ENCODE assay signal across 2 cellular contexts in the genomic region with DNA sequence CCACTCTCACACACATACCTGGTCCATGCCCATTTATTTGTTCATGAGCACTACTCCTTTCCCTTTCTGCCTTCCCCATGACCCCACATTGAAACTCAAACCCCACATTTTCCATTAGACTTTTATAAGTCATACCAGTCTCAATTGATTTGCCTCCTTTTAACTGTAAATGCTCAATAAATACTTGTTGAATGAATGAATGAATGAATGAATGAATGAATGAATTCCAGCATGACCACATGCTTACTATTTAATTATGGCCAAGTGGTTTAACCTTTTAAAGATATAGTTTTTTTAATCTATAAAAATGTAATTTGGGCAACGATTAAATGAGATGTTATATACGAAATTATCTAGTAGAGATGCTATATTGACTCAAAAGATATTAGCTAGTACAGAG.
TF ChIP-seq lines count a peak whose summit lies in the region.

No MANE protein-coding gene starts in this region.

TF ChIP-seq in GM23338, 12 proteins besides CTCF, POLR2A, EP300 and RAD21 (continued from another document):
- TF ChIP-seq, protein P1, sequence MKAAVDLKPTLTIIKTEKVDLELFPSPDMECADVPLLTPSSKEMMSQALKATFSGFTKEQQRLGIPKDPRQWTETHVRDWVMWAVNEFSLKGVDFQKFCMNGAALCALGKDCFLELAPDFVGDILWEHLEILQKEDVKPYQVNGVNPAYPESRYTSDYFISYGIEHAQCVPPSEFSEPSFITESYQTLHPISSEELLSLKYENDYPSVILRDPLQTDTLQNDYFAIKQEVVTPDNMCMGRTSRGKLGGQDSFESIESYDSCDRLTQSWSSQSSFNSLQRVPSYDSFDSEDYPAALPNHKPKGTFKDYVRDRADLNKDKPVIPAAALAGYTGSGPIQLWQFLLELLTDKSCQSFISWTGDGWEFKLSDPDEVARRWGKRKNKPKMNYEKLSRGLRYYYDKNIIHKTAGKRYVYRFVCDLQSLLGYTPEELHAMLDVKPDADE (IDR thresholded peaks at IDR 0.05): no peak
- no peak for TF ChIP-seq EZH2 (IDR thresholded peaks at IDR 0.05; ENCODE audit: low read depth, unreplicated experiment)
- TF ChIP-seq STAT1 (IDR thresholded peaks at IDR 0.05; ENCODE audit: unreplicated experiment): no peak
- TF ChIP-seq ZNF114 (CRISPR knock-in tag; IDR thresholded peaks at IDR 0.05): no peak
- TF ChIP-seq ZNF331 (CRISPR knock-in tag; IDR thresholded peaks at IDR 0.05; ENCODE audit: low read depth): no peak
- no peak for TF ChIP-seq EZH2phosphoT487 (IDR thresholded peaks at IDR 0.05; ENCODE audit: unreplicated experiment)

TF ChIP-seq in WTC11, 78 proteins besides CTCF, POLR2A, EP300 and RAD21:
- TF ChIP-seq, protein P2, sequence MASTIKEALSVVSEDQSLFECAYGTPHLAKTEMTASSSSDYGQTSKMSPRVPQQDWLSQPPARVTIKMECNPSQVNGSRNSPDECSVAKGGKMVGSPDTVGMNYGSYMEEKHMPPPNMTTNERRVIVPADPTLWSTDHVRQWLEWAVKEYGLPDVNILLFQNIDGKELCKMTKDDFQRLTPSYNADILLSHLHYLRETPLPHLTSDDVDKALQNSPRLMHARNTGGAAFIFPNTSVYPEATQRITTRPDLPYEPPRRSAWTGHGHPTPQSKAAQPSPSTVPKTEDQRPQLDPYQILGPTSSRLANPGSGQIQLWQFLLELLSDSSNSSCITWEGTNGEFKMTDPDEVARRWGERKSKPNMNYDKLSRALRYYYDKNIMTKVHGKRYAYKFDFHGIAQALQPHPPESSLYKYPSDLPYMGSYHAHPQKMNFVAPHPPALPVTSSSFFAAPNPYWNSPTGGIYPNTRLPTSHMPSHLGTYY (CRISPR knock-in tag; IDR thresholded peaks at IDR 0.05): no peak
- no peak for TF ChIP-seq MXD4 (CRISPR knock-in tag; IDR thresholded peaks at IDR 0.05; ENCODE audit: borderline replicate concordance)
- no peak for TF ChIP-seq SP1 (CRISPR knock-in tag; conservative IDR thresholded peaks at IDR 0.05)
- TF ChIP-seq, protein P3, sequence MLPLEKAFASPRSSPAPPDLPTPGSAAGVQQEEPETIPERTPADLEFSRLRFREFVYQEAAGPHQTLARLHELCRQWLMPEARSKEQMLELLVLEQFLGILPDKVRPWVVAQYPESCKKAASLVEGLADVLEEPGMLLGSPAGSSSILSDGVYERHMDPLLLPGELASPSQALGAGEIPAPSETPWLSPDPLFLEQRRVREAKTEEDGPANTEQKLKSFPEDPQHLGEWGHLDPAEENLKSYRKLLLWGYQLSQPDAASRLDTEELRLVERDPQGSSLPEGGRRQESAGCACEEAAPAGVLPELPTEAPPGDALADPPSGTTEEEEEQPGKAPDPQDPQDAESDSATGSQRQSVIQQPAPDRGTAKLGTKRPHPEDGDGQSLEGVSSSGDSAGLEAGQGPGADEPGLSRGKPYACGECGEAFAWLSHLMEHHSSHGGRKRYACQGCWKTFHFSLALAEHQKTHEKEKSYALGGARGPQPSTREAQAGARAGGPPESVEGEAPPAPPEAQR (CRISPR knock-in tag; IDR thresholded peaks at IDR 0.05): no peak
- TF ChIP-seq ZNF671 (CRISPR knock-in tag; IDR thresholded peaks at IDR 0.05): no peak
- no peak for TF ChIP-seq GRHL2 (CRISPR knock-in tag; IDR thresholded peaks at IDR 0.05; ENCODE audit: insufficient replicate concordance, severe bottlenecking)
- no peak for TF ChIP-seq ZNF121 (CRISPR knock-in tag; IDR thresholded peaks at IDR 0.05)
- TF ChIP-seq, protein P4, sequence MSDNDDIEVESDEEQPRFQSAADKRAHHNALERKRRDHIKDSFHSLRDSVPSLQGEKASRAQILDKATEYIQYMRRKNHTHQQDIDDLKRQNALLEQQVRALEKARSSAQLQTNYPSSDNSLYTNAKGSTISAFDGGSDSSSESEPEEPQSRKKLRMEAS (CRISPR knock-in tag; IDR thresholded peaks at IDR 0.05): no peak
- TF ChIP-seq, protein P5, sequence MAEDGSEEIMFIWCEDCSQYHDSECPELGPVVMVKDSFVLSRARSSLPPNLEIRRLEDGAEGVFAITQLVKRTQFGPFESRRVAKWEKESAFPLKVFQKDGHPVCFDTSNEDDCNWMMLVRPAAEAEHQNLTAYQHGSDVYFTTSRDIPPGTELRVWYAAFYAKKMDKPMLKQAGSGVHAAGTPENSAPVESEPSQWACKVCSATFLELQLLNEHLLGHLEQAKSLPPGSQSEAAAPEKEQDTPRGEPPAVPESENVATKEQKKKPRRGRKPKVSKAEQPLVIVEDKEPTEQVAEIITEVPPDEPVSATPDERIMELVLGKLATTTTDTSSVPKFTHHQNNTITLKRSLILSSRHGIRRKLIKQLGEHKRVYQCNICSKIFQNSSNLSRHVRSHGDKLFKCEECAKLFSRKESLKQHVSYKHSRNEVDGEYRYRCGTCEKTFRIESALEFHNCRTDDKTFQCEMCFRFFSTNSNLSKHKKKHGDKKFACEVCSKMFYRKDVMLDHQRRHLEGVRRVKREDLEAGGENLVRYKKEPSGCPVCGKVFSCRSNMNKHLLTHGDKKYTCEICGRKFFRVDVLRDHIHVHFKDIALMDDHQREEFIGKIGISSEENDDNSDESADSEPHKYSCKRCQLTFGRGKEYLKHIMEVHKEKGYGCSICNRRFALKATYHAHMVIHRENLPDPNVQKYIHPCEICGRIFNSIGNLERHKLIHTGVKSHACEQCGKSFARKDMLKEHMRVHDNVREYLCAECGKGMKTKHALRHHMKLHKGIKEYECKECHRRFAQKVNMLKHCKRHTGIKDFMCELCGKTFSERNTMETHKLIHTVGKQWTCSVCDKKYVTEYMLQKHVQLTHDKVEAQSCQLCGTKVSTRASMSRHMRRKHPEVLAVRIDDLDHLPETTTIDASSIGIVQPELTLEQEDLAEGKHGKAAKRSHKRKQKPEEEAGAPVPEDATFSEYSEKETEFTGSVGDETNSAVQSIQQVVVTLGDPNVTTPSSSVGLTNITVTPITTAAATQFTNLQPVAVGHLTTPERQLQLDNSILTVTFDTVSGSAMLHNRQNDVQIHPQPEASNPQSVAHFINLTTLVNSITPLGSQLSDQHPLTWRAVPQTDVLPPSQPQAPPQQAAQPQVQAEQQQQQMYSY (CRISPR knock-in tag; IDR thresholded peaks at IDR 0.05): no peak
- TF ChIP-seq ZNF423 (CRISPR knock-in tag; IDR thresholded peaks at IDR 0.05): no peak
- TF ChIP-seq, protein P6, sequence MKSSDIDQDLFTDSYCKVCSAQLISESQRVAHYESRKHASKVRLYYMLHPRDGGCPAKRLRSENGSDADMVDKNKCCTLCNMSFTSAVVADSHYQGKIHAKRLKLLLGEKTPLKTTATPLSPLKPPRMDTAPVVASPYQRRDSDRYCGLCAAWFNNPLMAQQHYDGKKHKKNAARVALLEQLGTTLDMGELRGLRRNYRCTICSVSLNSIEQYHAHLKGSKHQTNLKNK (CRISPR knock-in tag; IDR thresholded peaks at IDR 0.05): no peak
- TF ChIP-seq, protein P7, sequence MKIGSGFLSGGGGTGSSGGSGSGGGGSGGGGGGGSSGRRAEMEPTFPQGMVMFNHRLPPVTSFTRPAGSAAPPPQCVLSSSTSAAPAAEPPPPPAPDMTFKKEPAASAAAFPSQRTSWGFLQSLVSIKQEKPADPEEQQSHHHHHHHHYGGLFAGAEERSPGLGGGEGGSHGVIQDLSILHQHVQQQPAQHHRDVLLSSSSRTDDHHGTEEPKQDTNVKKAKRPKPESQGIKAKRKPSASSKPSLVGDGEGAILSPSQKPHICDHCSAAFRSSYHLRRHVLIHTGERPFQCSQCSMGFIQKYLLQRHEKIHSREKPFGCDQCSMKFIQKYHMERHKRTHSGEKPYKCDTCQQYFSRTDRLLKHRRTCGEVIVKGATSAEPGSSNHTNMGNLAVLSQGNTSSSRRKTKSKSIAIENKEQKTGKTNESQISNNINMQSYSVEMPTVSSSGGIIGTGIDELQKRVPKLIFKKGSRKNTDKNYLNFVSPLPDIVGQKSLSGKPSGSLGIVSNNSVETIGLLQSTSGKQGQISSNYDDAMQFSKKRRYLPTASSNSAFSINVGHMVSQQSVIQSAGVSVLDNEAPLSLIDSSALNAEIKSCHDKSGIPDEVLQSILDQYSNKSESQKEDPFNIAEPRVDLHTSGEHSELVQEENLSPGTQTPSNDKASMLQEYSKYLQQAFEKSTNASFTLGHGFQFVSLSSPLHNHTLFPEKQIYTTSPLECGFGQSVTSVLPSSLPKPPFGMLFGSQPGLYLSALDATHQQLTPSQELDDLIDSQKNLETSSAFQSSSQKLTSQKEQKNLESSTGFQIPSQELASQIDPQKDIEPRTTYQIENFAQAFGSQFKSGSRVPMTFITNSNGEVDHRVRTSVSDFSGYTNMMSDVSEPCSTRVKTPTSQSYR (CRISPR knock-in tag; IDR thresholded peaks at IDR 0.05): no peak
- TF ChIP-seq TEAD1 (CRISPR knock-in tag; IDR thresholded peaks at IDR 0.05): no peak
- TF ChIP-seq CBFB (CRISPR knock-in tag; IDR thresholded peaks at IDR 0.05; ENCODE audit: low read depth): no peak
- TF ChIP-seq, protein P8, sequence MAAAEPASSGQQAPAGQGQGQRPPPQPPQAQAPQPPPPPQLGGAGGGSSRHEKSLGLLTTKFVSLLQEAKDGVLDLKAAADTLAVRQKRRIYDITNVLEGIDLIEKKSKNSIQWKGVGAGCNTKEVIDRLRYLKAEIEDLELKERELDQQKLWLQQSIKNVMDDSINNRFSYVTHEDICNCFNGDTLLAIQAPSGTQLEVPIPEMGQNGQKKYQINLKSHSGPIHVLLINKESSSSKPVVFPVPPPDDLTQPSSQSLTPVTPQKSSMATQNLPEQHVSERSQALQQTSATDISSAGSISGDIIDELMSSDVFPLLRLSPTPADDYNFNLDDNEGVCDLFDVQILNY (CRISPR knock-in tag; IDR thresholded peaks at IDR 0.05): no peak
